ENCODE assay signal across 2 cellular contexts in the genomic region with DNA sequence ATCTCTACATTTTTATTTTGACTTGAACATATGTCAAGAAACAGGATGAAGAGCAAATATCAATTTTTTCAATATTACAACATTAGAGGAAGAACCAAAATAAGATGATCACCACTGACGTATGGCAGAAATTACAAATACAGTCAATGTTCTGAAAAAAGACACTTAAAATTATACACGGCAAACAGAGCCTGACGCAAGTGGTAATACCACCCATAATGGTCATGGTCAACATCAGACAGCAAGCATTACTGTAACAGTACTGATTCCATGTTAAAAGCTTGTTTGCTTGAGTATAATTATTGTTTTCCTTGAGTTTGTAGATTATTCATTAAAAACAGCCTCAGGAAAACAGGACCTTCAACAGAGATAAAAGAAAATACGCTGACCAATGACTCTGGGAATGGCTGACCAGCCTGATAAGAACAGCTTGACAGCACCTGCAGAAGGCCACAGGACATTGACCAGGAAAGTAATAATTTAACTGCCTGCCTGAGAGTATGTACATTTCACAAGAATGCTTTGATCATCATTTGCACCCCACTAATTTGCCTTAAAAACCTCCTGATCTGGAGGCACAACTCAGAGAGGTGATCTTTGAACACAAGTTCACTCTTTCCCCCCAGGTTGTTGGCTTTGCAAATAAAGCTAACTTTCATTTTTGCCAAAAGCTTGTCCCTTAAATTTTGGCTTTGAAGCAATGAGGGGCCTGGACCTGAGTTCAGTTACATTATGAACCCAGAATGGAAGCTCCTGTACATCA.
A peak's percentile ranks its signal among the peaks of the same experiment; 100 is the strongest.
TF ChIP-seq lines count a peak whose summit lies in the region.

No MANE protein-coding gene starts in this region.

TF ChIP-seq in K562, 482 proteins besides CTCF, POLR2A, EP300 and RAD21 (continued from another document and continues in another):
- no peak for TF ChIP-seq RBM17 (IDR thresholded peaks at IDR 0.05; ENCODE audit: borderline replicate concordance, low read depth, low read length)
- no peak for TF ChIP-seq HOXB6 (CRISPR knock-in tag; IDR thresholded peaks at IDR 0.05; ENCODE audit: borderline replicate concordance)
- TF ChIP-seq ZNF785 (CRISPR knock-in tag; IDR thresholded peaks at IDR 0.05) = no peak
- TF ChIP-seq, protein P1, sequence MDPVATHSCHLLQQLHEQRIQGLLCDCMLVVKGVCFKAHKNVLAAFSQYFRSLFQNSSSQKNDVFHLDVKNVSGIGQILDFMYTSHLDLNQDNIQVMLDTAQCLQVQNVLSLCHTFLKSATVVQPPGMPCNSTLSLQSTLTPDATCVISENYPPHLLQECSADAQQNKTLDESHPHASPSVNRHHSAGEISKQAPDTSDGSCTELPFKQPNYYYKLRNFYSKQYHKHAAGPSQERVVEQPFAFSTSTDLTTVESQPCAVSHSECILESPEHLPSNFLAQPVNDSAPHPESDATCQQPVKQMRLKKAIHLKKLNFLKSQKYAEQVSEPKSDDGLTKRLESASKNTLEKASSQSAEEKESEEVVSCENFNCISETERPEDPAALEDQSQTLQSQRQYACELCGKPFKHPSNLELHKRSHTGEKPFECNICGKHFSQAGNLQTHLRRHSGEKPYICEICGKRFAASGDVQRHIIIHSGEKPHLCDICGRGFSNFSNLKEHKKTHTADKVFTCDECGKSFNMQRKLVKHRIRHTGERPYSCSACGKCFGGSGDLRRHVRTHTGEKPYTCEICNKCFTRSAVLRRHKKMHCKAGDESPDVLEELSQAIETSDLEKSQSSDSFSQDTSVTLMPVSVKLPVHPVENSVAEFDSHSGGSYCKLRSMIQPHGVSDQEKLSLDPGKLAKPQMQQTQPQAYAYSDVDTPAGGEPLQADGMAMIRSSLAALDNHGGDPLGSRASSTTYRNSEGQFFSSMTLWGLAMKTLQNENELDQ (CRISPR knock-in tag; IDR thresholded peaks at IDR 0.05; ENCODE audit: borderline replicate concordance) = no peak
- no peak for TF ChIP-seq XRCC3 (IDR thresholded peaks at IDR 0.05)
- TF ChIP-seq, protein P2, sequence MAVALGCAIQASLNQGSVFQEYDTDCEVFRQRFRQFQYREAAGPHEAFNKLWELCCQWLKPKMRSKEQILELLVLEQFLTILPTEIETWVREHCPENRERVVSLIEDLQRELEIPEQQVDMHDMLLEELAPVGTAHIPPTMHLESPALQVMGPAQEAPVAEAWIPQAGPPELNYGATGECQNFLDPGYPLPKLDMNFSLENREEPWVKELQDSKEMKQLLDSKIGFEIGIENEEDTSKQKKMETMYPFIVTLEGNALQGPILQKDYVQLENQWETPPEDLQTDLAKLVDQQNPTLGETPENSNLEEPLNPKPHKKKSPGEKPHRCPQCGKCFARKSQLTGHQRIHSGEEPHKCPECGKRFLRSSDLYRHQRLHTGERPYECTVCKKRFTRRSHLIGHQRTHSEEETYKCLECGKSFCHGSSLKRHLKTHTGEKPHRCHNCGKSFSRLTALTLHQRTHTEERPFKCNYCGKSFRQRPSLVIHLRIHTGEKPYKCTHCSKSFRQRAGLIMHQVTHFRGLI (CRISPR knock-in tag; IDR thresholded peaks at IDR 0.05) = no peak
- TF ChIP-seq ILK (tag; IDR thresholded peaks at IDR 0.05; ENCODE audit: borderline replicate concordance, low read depth) = no peak
- TF ChIP-seq ZNF316 (IDR thresholded peaks at IDR 0.05) = 0 out of 2 replicates have a peak, but pooled peaks have one; percentile 19
- no peak for TF ChIP-seq FOXJ2 (tag; IDR thresholded peaks at IDR 0.05)
- TF ChIP-seq ZNF224 (CRISPR knock-in tag; IDR thresholded peaks at IDR 0.05) = no peak
- TF ChIP-seq NR3C1 (CRISPR knock-in tag; IDR thresholded peaks at IDR 0.05) = no peak
- no peak for TF ChIP-seq SIX5 (IDR thresholded peaks at IDR 0.05; ENCODE audit: borderline replicate concordance in 1 of 2, insufficient read depth in 1 of 2, low read depth in 1 of 2, low read length in 2 of 2)
- 0 out of 2 replicates have a peak, but pooled peaks have one; percentile 34 for TF ChIP-seq MAFG (tag; conservative IDR thresholded peaks at IDR 0.05)
- no peak for TF ChIP-seq BRD4 (IDR thresholded peaks at IDR 0.05)
- TF ChIP-seq NELFE (IDR thresholded peaks at IDR 0.05; ENCODE audit: insufficient read depth, insufficient read length) = no peak
- TF ChIP-seq DPF2 (IDR thresholded peaks at IDR 0.05) = peak; percentile 46; the same call in 1 of the 2 replicates
- no peak for TF ChIP-seq SMARCA5 (IDR thresholded peaks at IDR 0.05)
- TF ChIP-seq, protein P3, sequence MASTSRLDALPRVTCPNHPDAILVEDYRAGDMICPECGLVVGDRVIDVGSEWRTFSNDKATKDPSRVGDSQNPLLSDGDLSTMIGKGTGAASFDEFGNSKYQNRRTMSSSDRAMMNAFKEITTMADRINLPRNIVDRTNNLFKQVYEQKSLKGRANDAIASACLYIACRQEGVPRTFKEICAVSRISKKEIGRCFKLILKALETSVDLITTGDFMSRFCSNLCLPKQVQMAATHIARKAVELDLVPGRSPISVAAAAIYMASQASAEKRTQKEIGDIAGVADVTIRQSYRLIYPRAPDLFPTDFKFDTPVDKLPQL (IDR thresholded peaks at IDR 0.05; ENCODE audit: extremely low read depth, insufficient read length) = no peak
- no peak for TF ChIP-seq ZNF217 (CRISPR knock-in tag; IDR thresholded peaks at IDR 0.05)
- no peak for TF ChIP-seq NCOA1 (IDR thresholded peaks at IDR 0.05; ENCODE audit: low read depth)
- TF ChIP-seq, protein P4, sequence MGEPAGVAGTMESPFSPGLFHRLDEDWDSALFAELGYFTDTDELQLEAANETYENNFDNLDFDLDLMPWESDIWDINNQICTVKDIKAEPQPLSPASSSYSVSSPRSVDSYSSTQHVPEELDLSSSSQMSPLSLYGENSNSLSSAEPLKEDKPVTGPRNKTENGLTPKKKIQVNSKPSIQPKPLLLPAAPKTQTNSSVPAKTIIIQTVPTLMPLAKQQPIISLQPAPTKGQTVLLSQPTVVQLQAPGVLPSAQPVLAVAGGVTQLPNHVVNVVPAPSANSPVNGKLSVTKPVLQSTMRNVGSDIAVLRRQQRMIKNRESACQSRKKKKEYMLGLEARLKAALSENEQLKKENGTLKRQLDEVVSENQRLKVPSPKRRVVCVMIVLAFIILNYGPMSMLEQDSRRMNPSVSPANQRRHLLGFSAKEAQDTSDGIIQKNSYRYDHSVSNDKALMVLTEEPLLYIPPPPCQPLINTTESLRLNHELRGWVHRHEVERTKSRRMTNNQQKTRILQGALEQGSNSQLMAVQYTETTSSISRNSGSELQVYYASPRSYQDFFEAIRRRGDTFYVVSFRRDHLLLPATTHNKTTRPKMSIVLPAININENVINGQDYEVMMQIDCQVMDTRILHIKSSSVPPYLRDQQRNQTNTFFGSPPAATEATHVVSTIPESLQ (CRISPR knock-in tag; IDR thresholded peaks at IDR 0.05) = no peak
- TF ChIP-seq KAT8 (IDR thresholded peaks at IDR 0.05; ENCODE audit: low read depth) = no peak
- TF ChIP-seq EZH2 (IDR thresholded peaks at IDR 0.05; ENCODE audit: borderline replicate concordance, low read depth, low read length) = no peak
- no peak for TF ChIP-seq TSC22D4 (tag; IDR thresholded peaks at IDR 0.05)
- peak; percentile 77 for TF ChIP-seq ARID1B (IDR thresholded peaks at IDR 0.05)
- TF ChIP-seq BRD9 (IDR thresholded peaks at IDR 0.05; ENCODE audit: low read depth, partially characterized antibody) = no peak
- TF ChIP-seq MBD2 (IDR thresholded peaks at IDR 0.05; ENCODE audit: borderline replicate concordance, low read depth) = no peak
- TF ChIP-seq CHD2 (IDR thresholded peaks at IDR 0.05; ENCODE audit: low read depth, low read length) = no peak

TF ChIP-seq in HepG2, 621 proteins besides CTCF, POLR2A, EP300 and RAD21 (continued from another document and continues in another):
- peak; percentile 99 for TF ChIP-seq TBX2 (CRISPR knock-in tag; IDR thresholded peaks at IDR 0.05; ENCODE audit: borderline replicate concordance)
- TF ChIP-seq ZNF616 (CRISPR knock-in tag; IDR thresholded peaks at IDR 0.05; ENCODE audit: low read depth) = no peak
- no peak for TF ChIP-seq PCBP2 (optimal IDR thresholded peaks at IDR 0.05; ENCODE audit: low read depth, low read length, poor library complexity, severe bottlenecking)
- TF ChIP-seq TEAD2 (CRISPR knock-in tag; IDR thresholded peaks at IDR 0.05) = no peak
- TF ChIP-seq MYC (CRISPR knock-in tag; IDR thresholded peaks at IDR 0.05; ENCODE audit: borderline replicate concordance) = no peak
- no peak for TF ChIP-seq ZNF562 (CRISPR knock-in tag; IDR thresholded peaks at IDR 0.05; ENCODE audit: borderline replicate concordance)
- TF ChIP-seq ZBTB8A (CRISPR knock-in tag; IDR thresholded peaks at IDR 0.05; ENCODE audit: borderline replicate concordance, low read depth) = no peak
- TF ChIP-seq ZNF224 (CRISPR knock-in tag; IDR thresholded peaks at IDR 0.05) = no peak; the same call in 1 of the 2 replicates
- TF ChIP-seq CHD4 (IDR thresholded peaks at IDR 0.05; ENCODE audit: borderline replicate concordance, low read length) = 0 out of 2 replicates have a peak, but pooled peaks have one; percentile 19
- TF ChIP-seq, protein P5, sequence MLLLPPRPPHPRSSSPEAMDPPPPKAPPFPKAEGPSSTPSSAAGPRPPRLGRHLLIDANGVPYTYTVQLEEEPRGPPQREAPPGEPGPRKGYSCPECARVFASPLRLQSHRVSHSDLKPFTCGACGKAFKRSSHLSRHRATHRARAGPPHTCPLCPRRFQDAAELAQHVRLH (CRISPR knock-in tag; IDR thresholded peaks at IDR 0.05; ENCODE audit: borderline replicate concordance, low read depth) = peak; percentile 52; the same call in 1 of the 2 replicates
- no peak for TF ChIP-seq CENPT (CRISPR knock-in tag; IDR thresholded peaks at IDR 0.05; ENCODE audit: low read depth)
- peak; percentile 79; the same call in 1 of the 2 replicates for TF ChIP-seq GFI1 (CRISPR knock-in tag; IDR thresholded peaks at IDR 0.05; ENCODE audit: borderline replicate concordance)
- TF ChIP-seq, protein P6, sequence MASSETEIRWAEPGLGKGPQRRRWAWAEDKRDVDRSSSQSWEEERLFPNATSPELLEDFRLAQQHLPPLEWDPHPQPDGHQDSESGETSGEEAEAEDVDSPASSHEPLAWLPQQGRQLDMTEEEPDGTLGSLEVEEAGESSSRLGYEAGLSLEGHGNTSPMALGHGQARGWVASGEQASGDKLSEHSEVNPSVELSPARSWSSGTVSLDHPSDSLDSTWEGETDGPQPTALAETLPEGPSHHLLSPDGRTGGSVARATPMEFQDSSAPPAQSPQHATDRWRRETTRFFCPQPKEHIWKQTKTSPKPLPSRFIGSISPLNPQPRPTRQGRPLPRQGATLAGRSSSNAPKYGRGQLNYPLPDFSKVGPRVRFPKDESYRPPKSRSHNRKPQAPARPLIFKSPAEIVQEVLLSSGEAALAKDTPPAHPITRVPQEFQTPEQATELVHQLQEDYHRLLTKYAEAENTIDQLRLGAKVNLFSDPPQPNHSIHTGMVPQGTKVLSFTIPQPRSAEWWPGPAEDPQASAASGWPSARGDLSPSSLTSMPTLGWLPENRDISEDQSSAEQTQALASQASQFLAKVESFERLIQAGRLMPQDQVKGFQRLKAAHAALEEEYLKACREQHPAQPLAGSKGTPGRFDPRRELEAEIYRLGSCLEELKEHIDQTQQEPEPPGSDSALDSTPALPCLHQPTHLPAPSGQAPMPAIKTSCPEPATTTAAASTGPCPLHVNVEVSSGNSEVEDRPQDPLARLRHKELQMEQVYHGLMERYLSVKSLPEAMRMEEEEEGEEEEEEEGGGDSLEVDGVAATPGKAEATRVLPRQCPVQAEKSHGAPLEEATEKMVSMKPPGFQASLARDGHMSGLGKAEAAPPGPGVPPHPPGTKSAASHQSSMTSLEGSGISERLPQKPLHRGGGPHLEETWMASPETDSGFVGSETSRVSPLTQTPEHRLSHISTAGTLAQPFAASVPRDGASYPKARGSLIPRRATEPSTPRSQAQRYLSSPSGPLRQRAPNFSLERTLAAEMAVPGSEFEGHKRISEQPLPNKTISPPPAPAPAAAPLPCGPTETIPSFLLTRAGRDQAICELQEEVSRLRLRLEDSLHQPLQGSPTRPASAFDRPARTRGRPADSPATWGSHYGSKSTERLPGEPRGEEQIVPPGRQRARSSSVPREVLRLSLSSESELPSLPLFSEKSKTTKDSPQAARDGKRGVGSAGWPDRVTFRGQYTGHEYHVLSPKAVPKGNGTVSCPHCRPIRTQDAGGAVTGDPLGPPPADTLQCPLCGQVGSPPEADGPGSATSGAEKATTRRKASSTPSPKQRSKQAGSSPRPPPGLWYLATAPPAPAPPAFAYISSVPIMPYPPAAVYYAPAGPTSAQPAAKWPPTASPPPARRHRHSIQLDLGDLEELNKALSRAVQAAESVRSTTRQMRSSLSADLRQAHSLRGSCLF (CRISPR knock-in tag; IDR thresholded peaks at IDR 0.05; ENCODE audit: borderline replicate concordance) = no peak
- no peak for TF ChIP-seq ZNF598 (CRISPR knock-in tag; IDR thresholded peaks at IDR 0.05; ENCODE audit: borderline replicate concordance)
- TF ChIP-seq, protein P7, sequence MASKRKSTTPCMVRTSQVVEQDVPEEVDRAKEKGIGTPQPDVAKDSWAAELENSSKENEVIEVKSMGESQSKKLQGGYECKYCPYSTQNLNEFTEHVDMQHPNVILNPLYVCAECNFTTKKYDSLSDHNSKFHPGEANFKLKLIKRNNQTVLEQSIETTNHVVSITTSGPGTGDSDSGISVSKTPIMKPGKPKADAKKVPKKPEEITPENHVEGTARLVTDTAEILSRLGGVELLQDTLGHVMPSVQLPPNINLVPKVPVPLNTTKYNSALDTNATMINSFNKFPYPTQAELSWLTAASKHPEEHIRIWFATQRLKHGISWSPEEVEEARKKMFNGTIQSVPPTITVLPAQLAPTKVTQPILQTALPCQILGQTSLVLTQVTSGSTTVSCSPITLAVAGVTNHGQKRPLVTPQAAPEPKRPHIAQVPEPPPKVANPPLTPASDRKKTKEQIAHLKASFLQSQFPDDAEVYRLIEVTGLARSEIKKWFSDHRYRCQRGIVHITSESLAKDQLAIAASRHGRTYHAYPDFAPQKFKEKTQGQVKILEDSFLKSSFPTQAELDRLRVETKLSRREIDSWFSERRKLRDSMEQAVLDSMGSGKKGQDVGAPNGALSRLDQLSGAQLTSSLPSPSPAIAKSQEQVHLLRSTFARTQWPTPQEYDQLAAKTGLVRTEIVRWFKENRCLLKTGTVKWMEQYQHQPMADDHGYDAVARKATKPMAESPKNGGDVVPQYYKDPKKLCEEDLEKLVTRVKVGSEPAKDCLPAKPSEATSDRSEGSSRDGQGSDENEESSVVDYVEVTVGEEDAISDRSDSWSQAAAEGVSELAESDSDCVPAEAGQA (IDR thresholded peaks at IDR 0.05; ENCODE audit: low read depth) = no peak
- TF ChIP-seq, protein P7 (CRISPR knock-in tag; IDR thresholded peaks at IDR 0.05; ENCODE audit: borderline replicate concordance) = no peak; the same call in 1 of the 2 replicates
- TF ChIP-seq KDM5B (CRISPR knock-in tag; IDR thresholded peaks at IDR 0.05; ENCODE audit: borderline replicate concordance) = no peak
- peak; percentile 50 for TF ChIP-seq SAP130 (CRISPR knock-in tag; IDR thresholded peaks at IDR 0.05; ENCODE audit: low read depth)
- TF ChIP-seq RXRB (CRISPR knock-in tag; IDR thresholded peaks at IDR 0.05; ENCODE audit: borderline replicate concordance) = peak; percentile 91
- peak; percentile 90; the same call in 1 of the 2 replicates for TF ChIP-seq PHF21A (CRISPR knock-in tag; IDR thresholded peaks at IDR 0.05)
- TF ChIP-seq ISL2 (CRISPR knock-in tag; IDR thresholded peaks at IDR 0.05) = peak; percentile 100
